12 cellular contexts compared by ENCODE assay signal in the genomic region with DNA sequence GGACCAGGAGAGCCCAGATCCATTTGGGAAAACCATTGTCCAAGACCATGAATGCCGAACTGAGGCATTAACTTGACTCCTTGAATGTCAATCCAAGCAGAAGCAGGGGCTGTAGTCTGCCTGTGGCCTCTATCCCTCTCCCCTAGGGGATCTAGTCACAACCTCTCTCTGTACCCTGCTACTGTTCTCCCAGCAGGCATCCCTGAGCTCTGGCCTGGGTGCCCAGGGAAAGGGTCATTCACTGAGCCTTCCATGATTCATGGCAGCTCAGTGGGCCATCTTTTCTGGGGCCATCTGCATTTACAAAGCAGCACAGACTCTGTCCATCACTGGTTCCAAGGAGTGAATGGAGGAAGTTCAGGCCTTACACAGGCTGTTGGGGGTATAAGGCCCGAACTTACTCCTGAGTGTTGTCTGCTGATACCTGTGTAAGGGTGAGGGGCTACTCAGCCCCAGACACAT.
A peak's percentile ranks its signal among the peaks of the same experiment; 100 is the strongest.
DNase-seq lines count a peak whose midpoint lies in the region; ATAC-seq, FAIRE-seq and TF ChIP-seq lines count a peak whose summit lies in the region.
"Had no signal": no experiment of that assay in that cellular context is flagged by ENCODE, and none has a peak within 500 bp of the region (broad histone marks: within the 10 kb centered on the region; RNA-seq: fewer than 3 reads in every experiment).

No MANE protein-coding gene starts in this region.

- H2BK12ac ChIP-seq in neuronal stem cell (ENCODE audit: low read length): no peak overlapping the region

- peak overlapping the region; percentile 66 for H3K27ac Mint-ChIP-seq in type B pancreatic cell
- no peak overlapping the region for H3K27ac Mint-ChIP-seq in activated CD8-positive, alpha-beta T cell treated with anti-CD3 and anti-CD28 coated beads for 36 hours
- H3K27ac Mint-ChIP-seq: activated T-helper 1 cell treated with anti-CD3 and anti-CD28 coated beads, Interleukin-12 subunit alpha, Interleukin-12 subunit beta, Interleukin-2, Interleukin-4 antibody, amounts not matched to agents 30 ng/mL and 10 ng/mL and 1 ng/mL, durations not matched to agents 14 hours and 24 hours and 36 hours; memory B cell had no signal

- no peak overlapping the region for H3K14ac ChIP-seq in neuronal stem cell (ENCODE audit: low read length)

- H3K9ac ChIP-seq in endothelial cell of umbilical vein (replicated peaks; ENCODE audit: extremely low read depth, insufficient read depth, low read length) (peak overlapping the region; percentile 61), neuronal stem cell (ENCODE audit: low read depth, low read length, poor library complexity) (no peak overlapping the region)

- TF ChIP-seq CTCF in endothelial cell of umbilical vein (IDR thresholded peaks at IDR 0.05; ENCODE audit: extremely low read depth in 1 of 2, insufficient read depth in 1 of 2, low read depth in 1 of 2, low read length in 2 of 2) (no peak), type B pancreatic cell (conservative IDR thresholded peaks at IDR 0.05) (no peak)
- TF ChIP-seq CTCF in activated CD8-positive, alpha-beta T cell treated with anti-CD3 and anti-CD28 coated beads for 36 hours (IDR thresholded peaks at IDR 0.05): no peak

- no peak overlapping the region for H4K91ac ChIP-seq in neuronal stem cell (ENCODE audit: low read depth, low read length, poor library complexity)

- H3K27me3 Mint-ChIP-seq in type B pancreatic cell: no peaks in the 10 kb centered on the region
- no peaks in the 10 kb centered on the region for H3K27me3 Mint-ChIP-seq in activated CD8-positive, alpha-beta T cell treated with anti-CD3 and anti-CD28 coated beads for 36 hours
- H3K27me3 Mint-ChIP-seq: memory B cell had no signal

- H2BK5ac ChIP-seq in neuronal stem cell (ENCODE audit: low read length): peak overlapping the region; percentile 9

- H3K36me3 ChIP-seq in SJSA1 (no peaks in the 10 kb centered on the region), endothelial cell of umbilical vein (ENCODE audit: control insufficient read depth in 2 of 2, extremely low read depth in 1 of 2, insufficient read depth in 2 of 2, low read length in 2 of 2) (no peaks in the 10 kb centered on the region), neuronal stem cell (replicated peaks in 1 of 2; ENCODE audit: control insufficient read depth in 2 of 2, insufficient read depth in 2 of 2, low read length in 2 of 2) (no peaks in the 10 kb centered on the region)

- H3K4me2 ChIP-seq in endothelial cell of umbilical vein (ENCODE audit: insufficient read depth, low read length) (no peak overlapping the region), neuronal stem cell (ENCODE audit: insufficient read depth, low read length, poor library complexity, severe bottlenecking) (no peak overlapping the region)

- H3K4ac ChIP-seq in neuronal stem cell (ENCODE audit: low read length): no peak overlapping the region

- POLR2A ChIA-PET in endothelial cell of umbilical vein (lab: Charles Lee): no interaction called here
- POLR2A ChIA-PET in activated CD8-positive, alpha-beta T cell treated with anti-CD3 and anti-CD28 coated beads for 36 hours (lab: Charles Lee): no interaction called here

- no peak overlapping the region for H3K23ac ChIP-seq in neuronal stem cell (ENCODE audit: low read depth, low read length, poor library complexity)

- FAIRE-seq in endothelial cell of umbilical vein (lab: Jason Lieb, UNC): no peak

- peaks cover 4% of the 10 kb centered on the region for H3K9me3 Mint-ChIP-seq in type B pancreatic cell
- H3K9me3 Mint-ChIP-seq in activated CD8-positive, alpha-beta T cell treated with anti-CD3 and anti-CD28 coated beads for 36 hours: no peaks in the 10 kb centered on the region
- H3K9me3 Mint-ChIP-seq: activated T-helper 1 cell treated with anti-CD3 and anti-CD28 coated beads, Interleukin-12 subunit alpha, Interleukin-12 subunit beta, Interleukin-2, Interleukin-4 antibody, amounts not matched to agents 30 ng/mL and 10 ng/mL and 1 ng/mL, durations not matched to agents 14 hours and 24 hours and 36 hours; memory B cell had no signal

- H2BK120ac ChIP-seq in neuronal stem cell (ENCODE audit: low read depth, low read length): no peak overlapping the region

- no CpG with 5 or more reads among the region's 2 CpGs for WGBS in neuronal stem cell (ENCODE audit: extremely low coverage in 2 of 2, insufficient read length in 2 of 2, insufficient replicate concordance in 1 of 2), 2 donors

- peaks cover 45% of the 10 kb centered on the region for H3K4me1 Mint-ChIP-seq in type B pancreatic cell (ENCODE audit: unreplicated experiment)
- H3K4me1 Mint-ChIP-seq in activated CD8-positive, alpha-beta T cell treated with anti-CD3 and anti-CD28 coated beads for 36 hours (ENCODE audit: low read depth): no peaks in the 10 kb centered on the region

- BruUV-seq in endothelial cell of umbilical vein (replicated peaks; lab: Mats Ljungman, UMichigan): no TSS peak

- H3K4me1 ChIP-seq in SJSA1 (replicated peaks): peaks cover 61% of the 10 kb centered on the region
- peaks cover 28% of the 10 kb centered on the region for H3K4me1 ChIP-seq in endothelial cell of umbilical vein (ENCODE audit: control insufficient read depth, extremely low read depth, insufficient read depth, low read length)
- H3K4me1 ChIP-seq in neuronal stem cell (ENCODE audit: control insufficient read depth in 2 of 2, insufficient read depth in 1 of 2, low read depth in 1 of 2, low read length in 2 of 2): peaks cover 14 to 22% of the 10 kb centered on the region in 2 donors

- dilution Hi-C loops in endothelial cell of umbilical vein (cut with MboI; ENCODE audit: extremely low pct_ligation_motif_present, low sequenced_read_pairs): no loop called here

- H3K27ac ChIP-seq in SJSA1 (peak overlapping the region; percentile 90), endothelial cell of umbilical vein (ENCODE audit: insufficient read depth, low read depth, low read length) (peak overlapping the region; percentile 95), neuronal stem cell (replicated peaks; ENCODE audit: low read length) (no peak overlapping the region)

- H3K36me3 Mint-ChIP-seq in type B pancreatic cell: no peaks in the 10 kb centered on the region
- no peaks in the 10 kb centered on the region for H3K36me3 Mint-ChIP-seq in activated CD8-positive, alpha-beta T cell treated with anti-CD3 and anti-CD28 coated beads for 36 hours (ENCODE audit: low read depth)
- H3K36me3 Mint-ChIP-seq: memory B cell had no signal

- CTCF ChIA-PET in endothelial cell of umbilical vein (lab: Charles Lee): interaction anchor here (0.6 to 2.3 kb wide), 4 partner anchors 12 to 152 kb away, joined by 3 to 6 read pairs (median 4); partner anchors contain the start of gene ZFP36L2
- CTCF ChIA-PET in activated CD8-positive, alpha-beta T cell treated with anti-CD3 and anti-CD28 coated beads for 36 hours (lab: Charles Lee): interaction anchor here (1.8 kb wide), 1 partner anchor 215 kb away, joined by 5 read pairs; no protein-coding TSS in a partner anchor

- H3K27me3 ChIP-seq in SJSA1 (replicated peaks) (no peaks in the 10 kb centered on the region), endothelial cell of umbilical vein (ENCODE audit: control insufficient read depth in 2 of 2, insufficient read depth in 2 of 2, low read length in 2 of 2) (no peaks in the 10 kb centered on the region), neuronal stem cell (ENCODE audit: control insufficient read depth in 3 of 3, insufficient read depth in 3 of 3, low read depth in 1 of 3, low read length in 3 of 3) (no peaks in the 10 kb centered on the region)

- intact Hi-C loops in endothelial cell of umbilical vein (cut with micrococcal nuclease): loop anchor here (1.0 kb wide), 4 partner anchors 12 to 57 kb away; no protein-coding TSS in a partner anchor
- intact Hi-C loops in activated CD8-positive, alpha-beta T cell treated with anti-CD3 and anti-CD28 coated beads for 36 hours (cut with micrococcal nuclease): no loop called here

- no peak for DNase-seq in SJSA1 (ENCODE audit: low read depth in 1 of 2, low spot score in 2 of 2)
- DNase-seq in endothelial cell of umbilical vein (ENCODE audit: low read depth, low spot score): no peak
- DNase-seq in neuronal stem cell (ENCODE audit: low spot score): no peak
- DNase-seq in type B pancreatic cell (ENCODE audit: extremely low spot score, unreplicated experiment): no peak
- DNase-seq in activated CD8-positive, alpha-beta T cell treated with anti-CD3 and anti-CD28 coated beads for 36 hours: no peak
- no peak for DNase-seq in cerebellar cortex (ENCODE audit: low spot score)
- DNase-seq in NAMALWA (ENCODE audit: low spot score): no peak
- DNase-seq: activated CD4-positive, CD25-positive, alpha-beta regulatory T cell; NCI-H1105 had no signal

- ATAC-seq in activated CD8-positive, alpha-beta T cell treated with anti-CD3 and anti-CD28 coated beads for 36 hours: no peak
- no peak for ATAC-seq in GM19455 (IDR thresholded peaks at IDR 0.05; ENCODE audit: unreplicated experiment)

- H3K4me3 ChIP-seq in SJSA1: no peak overlapping the region
- no peak overlapping the region for H3K4me3 ChIP-seq in endothelial cell of umbilical vein (replicated peaks in 1 of 3; ENCODE audit: insufficient read depth in 1 of 3, low read depth in 1 of 3, low read length in 3 of 3)
- H3K4me3 ChIP-seq in neuronal stem cell (ENCODE audit: low read length in 2 of 2): no peak overlapping the region

- no peak for TF ChIP-seq POLR2A in endothelial cell of umbilical vein (IDR thresholded peaks at IDR 0.05; ENCODE audit: low read depth, low read length)

- H3K79me2 ChIP-seq in endothelial cell of umbilical vein (ENCODE audit: control insufficient read depth, insufficient read depth, low read length): no peaks in the 10 kb centered on the region

- H2AK5ac ChIP-seq in neuronal stem cell (ENCODE audit: low read depth, low read length): peak overlapping the region; percentile 26

- H2AFZ ChIP-seq in endothelial cell of umbilical vein (ENCODE audit: low read depth, low read length) (peak overlapping the region; percentile 11), neuronal stem cell (ENCODE audit: low read length) (no peak overlapping the region)

- H3K9me1 ChIP-seq in endothelial cell of umbilical vein (replicated peaks; ENCODE audit: control insufficient read depth, extremely low read depth, insufficient read depth, low read length): no peaks in the 10 kb centered on the region

- H3K79me1 ChIP-seq in neuronal stem cell (ENCODE audit: low read depth, low read length): no peaks in the 10 kb centered on the region

- H4K20me1 ChIP-seq in endothelial cell of umbilical vein (replicated peaks; ENCODE audit: control insufficient read depth, extremely low read depth, insufficient read depth, low read length): no peaks in the 10 kb centered on the region

- H2BK15ac ChIP-seq in neuronal stem cell (ENCODE audit: low read length): peak overlapping the region; percentile 76

- H3K9me3 ChIP-seq in SJSA1 (replicated peaks) (no peaks in the 10 kb centered on the region), endothelial cell of umbilical vein (replicated peaks; ENCODE audit: control insufficient read depth, insufficient read depth, low read length) (no peaks in the 10 kb centered on the region), neuronal stem cell (replicated peaks in 1 of 2; ENCODE audit: control insufficient read depth in 2 of 2, insufficient read depth in 1 of 2, low read depth in 1 of 2, low read length in 2 of 2) (no peaks in the 10 kb centered on the region)

- no peak overlapping the region for H3K4me3 Mint-ChIP-seq in type B pancreatic cell
- no peak overlapping the region for H3K4me3 Mint-ChIP-seq in activated CD8-positive, alpha-beta T cell treated with anti-CD3 and anti-CD28 coated beads for 36 hours
- H3K4me3 Mint-ChIP-seq: activated T-helper 1 cell treated with anti-CD3 and anti-CD28 coated beads, Interleukin-12 subunit alpha, Interleukin-12 subunit beta, Interleukin-2, Interleukin-4 antibody, amounts not matched to agents 30 ng/mL and 10 ng/mL and 1 ng/mL, durations not matched to agents 14 hours and 24 hours and 36 hours; memory B cell had no signal

- peak overlapping the region; percentile 79 for H3K18ac ChIP-seq in neuronal stem cell (ENCODE audit: low read length)

- H4K8ac ChIP-seq in neuronal stem cell (ENCODE audit: low read depth, low read length): no peak overlapping the region
